12 cellular contexts compared by ENCODE assay signal in the genomic region with DNA sequence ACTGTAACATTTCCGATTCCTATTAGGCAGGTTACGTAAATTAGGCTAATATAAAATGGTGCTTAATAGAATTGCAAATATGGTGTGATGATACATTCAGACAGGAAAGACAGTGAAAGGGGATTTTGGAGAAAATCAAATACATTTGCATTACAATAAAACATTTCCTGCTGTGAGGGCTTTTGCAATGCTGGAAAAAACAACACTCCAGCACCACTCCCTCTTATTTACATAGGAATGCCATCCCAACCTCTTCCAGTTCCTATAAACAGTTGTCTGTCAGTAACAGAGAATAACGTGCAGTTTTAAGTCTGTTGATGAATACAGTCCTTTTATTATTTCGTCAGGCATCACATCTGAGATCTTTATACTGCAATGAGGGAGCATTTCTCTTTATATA.
DNase-seq lines count a peak whose midpoint lies in the region; ATAC-seq, FAIRE-seq and TF ChIP-seq lines count a peak whose summit lies in the region.
"Had no signal": no experiment of that assay in that cellular context is flagged by ENCODE, and none has a peak within 500 bp of the region (broad histone marks: within the 10 kb centered on the region; RNA-seq: fewer than 3 reads in every experiment).

No MANE protein-coding gene starts in this region.

- TF ChIP-seq CTCF in H1 (IDR thresholded peaks at IDR 0.05; ENCODE audit: control extremely low read depth in 1 of 3, insufficient read depth in 1 of 3, low read depth in 1 of 3, low read length in 3 of 3) (no peak), neural progenitor cell (IDR thresholded peaks at IDR 0.05) (no peak)

- no peak overlapping the region for H3K4ac ChIP-seq in H1 (replicated peaks; ENCODE audit: insufficient read length, low read depth, low read length)

- 2% methylated on average over 4 of the region's 4 CpGs; no CpG with 5 or more reads in 1 of the 2 experiments for WGBS in H1 (ENCODE audit: extremely low coverage in 1 of 2, insufficient coverage in 1 of 2, insufficient read length in 1 of 2, insufficient replicate concordance in 2 of 2, low coverage in 1 of 2, low lambda C conversion rate in 2 of 2, missing lambda C conversion rate in 1 of 2), 2 experiments

- H3K27ac ChIP-seq in H1 (ENCODE audit: low read depth, low read length) (peak overlapping the region; percentile 92; the same call in 1 of the 2 replicates), neural progenitor cell (peak overlapping the region; percentile 91)

- H3K4me3 ChIP-seq in H1 (ENCODE audit: extremely low read depth in 1 of 4, insufficient read depth in 2 of 4, low read depth in 3 of 4, low read length in 4 of 4) (peak overlapping the region in 2 of 4 experiments; percentile 22 to 56; a peak in 5 of 8 replicates), neural progenitor cell (peak overlapping the region; percentile 47)

- peak in 1 of 2 experiments; percentile 21; a peak in 1 of 3 replicates for TF ChIP-seq POLR2A in H1 (IDR thresholded peaks at IDR 0.05; ENCODE audit: control extremely low read depth in 1 of 2, low read depth in 2 of 2, low read length in 2 of 2)

- H3K27me3 Mint-ChIP-seq in neural progenitor cell (ENCODE audit: insufficient read depth, low read depth), result no peaks in the 10 kb centered on the region

- no peaks in the 10 kb centered on the region for H3K9me3 Mint-ChIP-seq in neural progenitor cell
- H3K9me3 Mint-ChIP-seq: activated T-cell treated with anti-CD3 and anti-CD28 coated beads, Interleukin-2, amount 50 U/mL, for 4 hours; stimulated activated naive CD8-positive, alpha-beta T cell treated with anti-CD3 and anti-CD28 coated beads, Interleukin-15, amount 100 ng/mL, for 72 hours had no signal

- peak in 1 of 2 experiments; percentile 95; a peak in 1 of 3 replicates for TF ChIP-seq EP300 in H1 (IDR thresholded peaks at IDR 0.05; ENCODE audit: borderline replicate concordance in 1 of 2, low read depth in 2 of 2, low read length in 2 of 2)

- no peak overlapping the region for H4K91ac ChIP-seq in H1 (replicated peaks; ENCODE audit: insufficient read length, low read length)

- no peak overlapping the region for H3K14ac ChIP-seq in H1 (ENCODE audit: insufficient read length)

- no peak for TF ChIP-seq RAD21 in H1 (IDR thresholded peaks at IDR 0.05 in 1 of 2, conservative IDR thresholded peaks at IDR 0.05 in 1 of 2; ENCODE audit: low read depth in 2 of 2, low read length in 2 of 2)

- CTCF ChIA-PET in HEK293T (lab: Yijun Ruan, JAX), result no interaction called here
- CTCF ChIA-PET in H1 (lab: Charles Lee; ENCODE audit: partially characterized antibody), result interaction anchor here (0.8 kb wide), 1 partner anchor 14 kb away, joined by 4 read pairs; no protein-coding TSS in a partner anchor

- POLR2A ChIA-PET in HEK293T (lab: Yijun Ruan, JAX) (no interaction called here), H1 (lab: Charles Lee; ENCODE audit: partially characterized antibody) (interaction anchor here (1.0 to 1.8 kb wide), 4 partner anchors 10 to 84 kb away, joined by 3 to 5 read pairs (median 4); no protein-coding TSS in a partner anchor)

- no peak overlapping the region for H2BK20ac ChIP-seq in H1 (ENCODE audit: low read length)

- H3K27ac Mint-ChIP-seq in neural progenitor cell, result peak overlapping the region; percentile 88
- H3K27ac Mint-ChIP-seq: stimulated activated naive CD8-positive, alpha-beta T cell treated with anti-CD3 and anti-CD28 coated beads, Interleukin-15, amount 100 ng/mL, for 72 hours had no signal

- peaks cover 2 to 56% (median 27%) of the 10 kb centered on the region in 4 experiments; a peak in 5 of 7 replicates for H3K4me1 ChIP-seq in H1 (replicated peaks in 1 of 4; ENCODE audit: control insufficient read depth in 3 of 4, insufficient read depth in 4 of 4, low read length in 3 of 4)
- peaks cover 73% of the 10 kb centered on the region for H3K4me1 ChIP-seq in neural progenitor cell

- no peaks in the 10 kb centered on the region for H3K27me3 ChIP-seq in H1 (replicated peaks in 1 of 4; ENCODE audit: control insufficient read depth in 3 of 4, extremely low read depth in 1 of 4, insufficient read depth in 3 of 4, low read length in 3 of 4)
- H3K27me3 ChIP-seq in neural progenitor cell, result no peaks in the 10 kb centered on the region

- DNase-seq in HEK293T (ENCODE audit: extremely low spot score), result peak; percentile 22
- DNase-seq in NCI-H345 treated with DMSO at 0.1 percent for 48 hours (lab: John Stamatoyannopoulos, UW; ENCODE audit: unreplicated experiment), result peak; percentile 52
- no peak for DNase-seq in H1 (ENCODE audit: low read depth in 1 of 2, low spot score in 2 of 2)
- peak; percentile 86 for DNase-seq in neural progenitor cell (ENCODE audit: low spot score)
- DNase-seq in AG08395 (ENCODE audit: low spot score), result no peak
- no peak for DNase-seq in stimulated activated naive CD4-positive, alpha-beta T cell (lab: John Stamatoyannopoulos, UW)
- DNase-seq: activated T-cell treated with anti-CD3 and anti-CD28 coated beads, Interleukin-2, amount 50 U/mL, for 4 hours; MV-4-11; stimulated activated naive CD8-positive, alpha-beta T cell treated with anti-CD3 and anti-CD28 coated beads, Interleukin-15, amount 100 ng/mL, for 72 hours; WERI-Rb-1 had no signal

- no peak overlapping the region for H3K56ac ChIP-seq in H1 (replicated peaks; ENCODE audit: insufficient read length, low read depth, low read length)

- H3K36me3 ChIP-seq in H1 (ENCODE audit: control insufficient read depth in 2 of 4, insufficient read depth in 4 of 4, low read length in 3 of 4) (no peaks in the 10 kb centered on the region), neural progenitor cell (no peaks in the 10 kb centered on the region)
- H3K36me3 ChIP-seq: WERI-Rb-1 had no signal

- no peak overlapping the region for H4K8ac ChIP-seq in H1 (ENCODE audit: extremely low read depth, insufficient read depth, low read length)

- 0 out of 2 replicates have a peak overlapping the region, but pooled peaks have one; percentile 1 for H2BK5ac ChIP-seq in H1 (ENCODE audit: low read depth, low read length)

- no peaks in the 10 kb centered on the region for H3K79me1 ChIP-seq in H1 (ENCODE audit: low read depth, low read length)

- H3K23me2 ChIP-seq in H1 (ENCODE audit: low read depth, low read length), result 0 out of 2 replicates have a peak, but pooled peaks cover 2% of the 10 kb centered on the region

- H3F3A ChIP-seq in neural progenitor cell (ENCODE audit: low read depth), result peaks cover 27% of the 10 kb centered on the region

- H3K4me3 Mint-ChIP-seq in neural progenitor cell, result peak overlapping the region; percentile 64
- H3K4me3 Mint-ChIP-seq: activated T-cell treated with anti-CD3 and anti-CD28 coated beads, Interleukin-2, amount 50 U/mL, for 4 hours; stimulated activated naive CD8-positive, alpha-beta T cell treated with anti-CD3 and anti-CD28 coated beads, Interleukin-15, amount 100 ng/mL, for 72 hours had no signal

- no peaks in the 10 kb centered on the region for H3K36me3 Mint-ChIP-seq in neural progenitor cell

- H4K20me1 ChIP-seq in H1 (replicated peaks in 1 of 2; ENCODE audit: control insufficient read depth in 1 of 2, insufficient read depth in 2 of 2, low read length in 2 of 2) (no peaks in the 10 kb centered on the region), neural progenitor cell (ENCODE audit: low read depth) (no peaks in the 10 kb centered on the region)

- H2BK12ac ChIP-seq in H1 (ENCODE audit: low read depth, low read length), result no peak overlapping the region

- peak; percentile 95 for FAIRE-seq in H1 (lab: Jason Lieb, UNC)

- peaks cover 47% of the 10 kb centered on the region for H3K4me1 Mint-ChIP-seq in neural progenitor cell
- H3K4me1 Mint-ChIP-seq: stimulated activated naive CD8-positive, alpha-beta T cell treated with anti-CD3 and anti-CD28 coated beads, Interleukin-15, amount 100 ng/mL, for 72 hours had no signal

- no peak overlapping the region for H2BK15ac ChIP-seq in H1 (ENCODE audit: low read length)

- no peak overlapping the region for H3K23ac ChIP-seq in H1 (ENCODE audit: insufficient read length)

- H3K79me2 ChIP-seq in H1 (ENCODE audit: control insufficient read depth in 1 of 2, insufficient read depth in 2 of 2, low read length in 2 of 2) (no peaks in the 10 kb centered on the region), neural progenitor cell (ENCODE audit: low read depth) (no peaks in the 10 kb centered on the region)

- ATAC-seq in HG02642 (IDR thresholded peaks at IDR 0.05; ENCODE audit: poor library complexity, unreplicated experiment) (no peak), HG02571 (IDR thresholded peaks at IDR 0.05; ENCODE audit: unreplicated experiment) (no peak)
- ATAC-seq: activated T-cell treated with anti-CD3 and anti-CD28 coated beads, Interleukin-2, amount 50 U/mL, for 4 hours; stimulated activated naive CD8-positive, alpha-beta T cell treated with anti-CD3 and anti-CD28 coated beads, Interleukin-15, amount 100 ng/mL, for 72 hours had no signal

- no peak overlapping the region; the same call in 1 of the 2 replicates for H3K18ac ChIP-seq in H1 (ENCODE audit: extremely low read depth, low read length)

- H3K4me2 ChIP-seq in H1 (ENCODE audit: insufficient read depth in 1 of 2, low read depth in 2 of 2, low read length in 2 of 2), result peak overlapping the region; percentile 58 to 60
- peak overlapping the region; percentile 98 for H3K4me2 ChIP-seq in neural progenitor cell

- H3K9me3 ChIP-seq in H1 (ENCODE audit: insufficient read depth in 2 of 2, low read depth in 1 of 2, low read length in 1 of 2) (no peaks in the 10 kb centered on the region), neural progenitor cell (ENCODE audit: low read depth) (no peaks in the 10 kb centered on the region)

- no peak overlapping the region for H2AK5ac ChIP-seq in H1 (ENCODE audit: low read depth, low read length)

- no peak overlapping the region for H2BK120ac ChIP-seq in H1 (replicated peaks; ENCODE audit: low read depth, low read length)

- H3K9ac ChIP-seq in H1 (replicated peaks in 1 of 4; ENCODE audit: extremely low read depth in 1 of 4, low read depth in 3 of 4, low read length in 3 of 4) (peak overlapping the region in 1 of 4 experiments; percentile 49; a peak in 2 of 7 replicates), neural progenitor cell (no peak overlapping the region)

- H2AFZ ChIP-seq in H1 (ENCODE audit: low read length), result no peak overlapping the region
- no peak overlapping the region for H2AFZ ChIP-seq in neural progenitor cell (replicated peaks)

- H4K5ac ChIP-seq in H1 (ENCODE audit: insufficient read length, low read depth, low read length), result peak overlapping the region; percentile 99

TF ChIP-seq in H1, 55 proteins besides CTCF, POLR2A, EP300 and RAD21 (continues in another document):
- TF ChIP-seq SP1 (IDR thresholded peaks at IDR 0.05; ENCODE audit: low read depth, low read length), result peak; percentile 84
- TF ChIP-seq SAP30 (IDR thresholded peaks at IDR 0.05; ENCODE audit: insufficient read depth, insufficient replicate concordance, low read length), result no peak

Comparison
In these comparisons a context has a peak if more than half of its experiments do, and no peak if none do; other contexts are left out.
1. DNase-seq: peak in HEK293T (single experiment), NCI-H345 treated with DMSO at 0.1 percent for 48 hours (single experiment) and neural progenitor cell (single experiment); none in H1 (0 of 2), AG08395 (single experiment) and stimulated activated naive CD4-positive, alpha-beta T cell (0 of 6).